Comparison of ENCODE assay signal across 11 cellular contexts in the genomic region with DNA sequence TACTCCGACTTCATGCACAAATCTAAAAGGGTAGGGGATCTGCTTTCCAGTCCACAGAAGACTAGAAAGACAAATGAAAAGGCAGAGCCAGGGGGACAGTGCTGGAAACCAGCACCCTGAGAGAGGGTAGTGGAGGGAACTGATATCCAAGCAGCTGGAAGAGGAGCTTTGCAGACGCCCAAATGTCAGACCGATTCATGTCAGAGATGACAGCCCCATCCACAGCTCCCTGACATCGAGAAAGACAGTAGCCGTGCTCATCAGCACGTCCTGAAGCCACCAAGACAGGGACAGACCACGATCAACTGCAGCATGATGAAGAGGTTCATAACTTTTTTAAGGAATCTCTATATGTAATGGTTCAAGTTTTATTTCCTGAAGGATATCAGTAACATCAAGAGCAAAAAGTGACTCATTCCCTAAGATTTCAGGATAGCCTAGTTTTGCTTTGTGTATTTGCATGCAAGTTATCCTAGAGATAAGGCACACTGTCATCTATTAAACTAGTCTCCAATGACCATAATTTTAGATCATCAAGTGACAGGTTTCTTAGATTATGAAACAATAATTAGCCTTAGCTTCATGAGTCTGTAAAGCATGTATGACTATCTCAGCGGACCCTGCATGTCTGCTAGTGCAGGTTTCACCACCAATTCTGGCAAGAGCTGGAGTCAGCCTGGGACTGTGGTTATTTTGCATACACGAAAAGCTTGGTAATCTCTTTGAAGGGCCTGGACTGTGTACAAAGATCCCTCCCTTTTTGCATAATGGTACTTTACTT. TPM values are rescaled to one million over a fixed set of nuclear protein-coding genes. Genes with fewer than 3 reads are reported as not detected.
DNase-seq lines count a peak whose midpoint lies in the region; ATAC-seq and TF ChIP-seq lines count a peak whose summit lies in the region.
"Had no signal": no experiment of that assay in that cellular context is flagged by ENCODE, and none has a peak within 500 bp of the region (broad histone marks: within the 10 kb centered on the region; RNA-seq: fewer than 3 reads in every experiment).

No MANE protein-coding gene starts in this region.

- no peaks in the 10 kb centered on the region for H3K9me2 ChIP-seq in SK-N-SH

- H3K36me3 ChIP-seq in ACC112 (ENCODE audit: insufficient read depth, low read length) (no peaks in the 10 kb centered on the region), SK-N-SH (replicated peaks in 1 of 2; ENCODE audit: control insufficient read depth in 1 of 2, insufficient read depth in 2 of 2, low read length in 1 of 2) (no peaks in the 10 kb centered on the region)
- H3K36me3 ChIP-seq: esophagus muscularis mucosa had no signal

- H3K9me3 ChIP-seq in SK-N-SH: no peaks in the 10 kb centered on the region
- H3K9me3 ChIP-seq: esophagus muscularis mucosa had no signal

- H3K27me3 ChIP-seq in ACC112 (ENCODE audit: insufficient read depth, low read length) (no peaks in the 10 kb centered on the region), SK-N-SH (ENCODE audit: insufficient read depth) (no peaks in the 10 kb centered on the region), foreskin keratinocyte (no peaks in the 10 kb centered on the region)
- H3K27me3 ChIP-seq: esophagus muscularis mucosa had no signal

- H3K4me3 ChIP-seq in ACC112 (ENCODE audit: low read depth, low read length) (peak overlapping the region; percentile 47), SK-N-SH (ENCODE audit: low read depth in 2 of 2, low read length in 1 of 2) (peak overlapping the region; percentile 24 to 30; a peak in 2 of 4 replicates)
- H3K4me3 ChIP-seq: esophagus muscularis mucosa had no signal

- peak overlapping the region; percentile 69 for H3K4me2 ChIP-seq in SK-N-SH

- H3K4me1 ChIP-seq in ACC112 (ENCODE audit: control insufficient read depth, insufficient read depth, low read length, unreplicated experiment): peaks cover 13% of the 10 kb centered on the region
- H3K4me1 ChIP-seq in SK-N-SH (ENCODE audit: control insufficient read depth in 1 of 2, insufficient read depth in 2 of 2, low read depth in 1 of 2, low read length in 1 of 2): peaks cover 0 to 11% of the 10 kb centered on the region in 2 experiments; a peak in 3 of 4 replicates
- peaks cover 10% of the 10 kb centered on the region for H3K4me1 ChIP-seq in foreskin keratinocyte
- H3K4me1 ChIP-seq: esophagus muscularis mucosa had no signal

- H2AFZ ChIP-seq in ACC112 (ENCODE audit: low read length, unreplicated experiment): peak overlapping the region; percentile 85
- H2AFZ ChIP-seq in SK-N-SH (ENCODE audit: low read depth): peak overlapping the region; percentile 73

- ATAC-seq in foreskin keratinocyte (peak; percentile 81), HG02870 (IDR thresholded peaks at IDR 0.05; ENCODE audit: unreplicated experiment) (no peak)
- ATAC-seq: activated T-cell treated with anti-CD3 and anti-CD28 coated beads, Interleukin-2, amount 50 U/mL, for 72 hours; natural killer cell had no signal

- peak overlapping the region; percentile 45; the same call in 1 of the 2 replicates for H3K9ac ChIP-seq in SK-N-SH

- CTCF ChIA-PET in SK-N-SH (lab: Yijun Ruan, JAX): interaction anchor here (0.8 to 1.2 kb wide), 2 partner anchors 12 to 172 kb away, joined by 3 read pairs; no protein-coding TSS in a partner anchor

- TF ChIP-seq CTCF in SK-N-SH (IDR thresholded peaks at IDR 0.05) (no peak), foreskin keratinocyte (conservative IDR thresholded peaks at IDR 0.05) (no peak)

- peak overlapping the region; percentile 77 for H3K27ac ChIP-seq in ACC112 (ENCODE audit: low read depth, low read length)
- peak overlapping the region; percentile 39 to 78; a peak in 3 of 4 replicates for H3K27ac ChIP-seq in SK-N-SH (ENCODE audit: low read depth in 2 of 2, low read length in 1 of 2)
- peak overlapping the region; percentile 32 for H3K27ac ChIP-seq in foreskin keratinocyte
- H3K27ac ChIP-seq: esophagus muscularis mucosa had no signal

- H3F3A ChIP-seq in SK-N-SH (replicated peaks; ENCODE audit: insufficient read depth): peaks cover 24% of the 10 kb centered on the region

- H4K20me1 ChIP-seq in SK-N-SH (ENCODE audit: insufficient read depth): no peaks in the 10 kb centered on the region

- no peaks in the 10 kb centered on the region for H3K79me2 ChIP-seq in ACC112 (ENCODE audit: control insufficient read depth, insufficient read depth, low read length, unreplicated experiment)
- H3K79me2 ChIP-seq in SK-N-SH (ENCODE audit: insufficient read depth): no peaks in the 10 kb centered on the region

- DNase-seq in HS-27A (ENCODE audit: low read depth) (peak; percentile 61), SK-N-SH (no peak), foreskin keratinocyte (peak; percentile 79 to 86), NCI-H446 (lab: John Stamatoyannopoulos, UW) (no peak), NCI-H2196 treated with DMSO at 0.1 percent for 48 hours (lab: John Stamatoyannopoulos, UW; ENCODE audit: unreplicated experiment) (no peak), dermis blood vessel endothelial cell (no peak)
- DNase-seq: activated T-cell treated with anti-CD3 and anti-CD28 coated beads, Interleukin-2, amount 50 U/mL, for 72 hours; natural killer cell had no signal

- no peak for TF ChIP-seq RAD21 in SK-N-SH (IDR thresholded peaks at IDR 0.05; ENCODE audit: low read length)

- peak in 1 of 2 experiments; percentile 80; a peak in 2 of 4 replicates for TF ChIP-seq EP300 in SK-N-SH (IDR thresholded peaks at IDR 0.05; ENCODE audit: borderline replicate concordance in 1 of 2, low read depth in 1 of 2, low read length in 1 of 2)

- 45% methylated on average over 9 of the region's 9 CpGs for WGBS in SK-N-SH (ENCODE audit: low lambda C conversion rate)

- POLR2A ChIA-PET in SK-N-SH (lab: Yijun Ruan, JAX): no interaction called here

TF ChIP-seq in SK-N-SH, 30 proteins besides CTCF, POLR2A, EP300 and RAD21:
- peak; percentile 79; the same call in 1 of the 2 replicates for TF ChIP-seq TCF12 (IDR thresholded peaks at IDR 0.05)
- TF ChIP-seq RXRA (IDR thresholded peaks at IDR 0.05; ENCODE audit: borderline replicate concordance, low read depth): peak; percentile 72; the same call in 1 of the 2 replicates
- TF ChIP-seq NRF1 (IDR thresholded peaks at IDR 0.05; ENCODE audit: low read depth, low read length): no peak
- TF ChIP-seq, protein P1, sequence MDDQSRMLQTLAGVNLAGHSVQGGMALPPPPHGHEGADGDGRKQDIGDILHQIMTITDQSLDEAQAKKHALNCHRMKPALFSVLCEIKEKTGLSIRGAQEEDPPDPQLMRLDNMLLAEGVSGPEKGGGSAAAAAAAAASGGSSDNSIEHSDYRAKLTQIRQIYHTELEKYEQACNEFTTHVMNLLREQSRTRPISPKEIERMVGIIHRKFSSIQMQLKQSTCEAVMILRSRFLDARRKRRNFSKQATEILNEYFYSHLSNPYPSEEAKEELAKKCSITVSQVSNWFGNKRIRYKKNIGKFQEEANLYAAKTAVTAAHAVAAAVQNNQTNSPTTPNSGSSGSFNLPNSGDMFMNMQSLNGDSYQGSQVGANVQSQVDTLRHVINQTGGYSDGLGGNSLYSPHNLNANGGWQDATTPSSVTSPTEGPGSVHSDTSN (IDR thresholded peaks at IDR 0.05): peak; percentile 67
- TF ChIP-seq, protein P2, sequence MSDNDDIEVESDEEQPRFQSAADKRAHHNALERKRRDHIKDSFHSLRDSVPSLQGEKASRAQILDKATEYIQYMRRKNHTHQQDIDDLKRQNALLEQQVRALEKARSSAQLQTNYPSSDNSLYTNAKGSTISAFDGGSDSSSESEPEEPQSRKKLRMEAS (IDR thresholded peaks at IDR 0.05; ENCODE audit: low read depth): peak; percentile 39
- TF ChIP-seq JUND (IDR thresholded peaks at IDR 0.05): peak; percentile 92
- TF ChIP-seq TAF1 (IDR thresholded peaks at IDR 0.05; ENCODE audit: borderline replicate concordance, low read depth, low read length): no peak
- TF ChIP-seq FOSL2 (IDR thresholded peaks at IDR 0.05; ENCODE audit: borderline replicate concordance, low read depth): peak; percentile 87
- TF ChIP-seq NFIC (IDR thresholded peaks at IDR 0.05; ENCODE audit: borderline replicate concordance): peak; percentile 48
- no peak for TF ChIP-seq FOXJ3 (CRISPR knock-in tag; IDR thresholded peaks at IDR 0.05)
- TF ChIP-seq, protein P3, sequence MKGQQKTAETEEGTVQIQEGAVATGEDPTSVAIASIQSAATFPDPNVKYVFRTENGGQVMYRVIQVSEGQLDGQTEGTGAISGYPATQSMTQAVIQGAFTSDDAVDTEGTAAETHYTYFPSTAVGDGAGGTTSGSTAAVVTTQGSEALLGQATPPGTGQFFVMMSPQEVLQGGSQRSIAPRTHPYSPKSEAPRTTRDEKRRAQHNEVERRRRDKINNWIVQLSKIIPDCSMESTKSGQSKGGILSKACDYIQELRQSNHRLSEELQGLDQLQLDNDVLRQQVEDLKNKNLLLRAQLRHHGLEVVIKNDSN (IDR thresholded peaks at IDR 0.05; ENCODE audit: borderline replicate concordance, low read depth): no peak
- TF ChIP-seq ELF1 (IDR thresholded peaks at IDR 0.05): peak; percentile 50; the same call in 1 of the 2 replicates
- 0 out of 2 replicates have a peak, but pooled peaks have one; percentile 14 for TF ChIP-seq MEF2A (IDR thresholded peaks at IDR 0.05; ENCODE audit: borderline replicate concordance, low read depth)
- no peak; the same call in 1 of the 2 replicates for TF ChIP-seq FOXM1 (IDR thresholded peaks at IDR 0.05; ENCODE audit: low read depth)
- TF ChIP-seq POLR2AphosphoS5 (IDR thresholded peaks at IDR 0.05; ENCODE audit: low read depth, low read length): no peak
- TF ChIP-seq YY1 (IDR thresholded peaks at IDR 0.05; ENCODE audit: low read depth): 0 out of 2 replicates have a peak, but pooled peaks have one; percentile 20
- no peak for TF ChIP-seq SMC3 (IDR thresholded peaks at IDR 0.05; ENCODE audit: low read depth, low read length)
TF ChIP-seq in SK-N-SH: peak in this region for 10.

RNA-seq across cellular contexts. Expression of a gene that starts 43.0 kb away (rescaled TPM):
- polyA plus RNA-seq in SK-N-SH (2012; rRNA removed) (2.3 and 4.0 TPM in 2 replicates), foreskin keratinocyte (3.4 and 5.9 TPM in 2 replicates)
- 2.6 and 3.0 TPM in 2 replicates for polyA plus RNA-seq in SK-N-SH (2012; cell fraction: cytosol; rRNA removed)
- polyA plus RNA-seq in SK-N-SH (2012; cell fraction: nucleus; rRNA removed): 6.7 and 8.0 TPM in 2 replicates
- total RNA-seq in foreskin keratinocyte (10.1 and 19.6 TPM in 2 replicates), dermis blood vessel endothelial cell (1.4 and 9.5 TPM in 2 replicates)

Comparison
In these comparisons a context has a peak if more than half of its experiments do, and no peak if none do; other contexts are left out.
1. DNase-seq: peak in HS-27A (single experiment) and foreskin keratinocyte (2 of 2); none in SK-N-SH (single experiment), NCI-H446 (0 of 2), NCI-H2196 treated with DMSO at 0.1 percent for 48 hours (single experiment) and dermis blood vessel endothelial cell (single experiment).
2. Peak in every context shown above with its lines, with median percentiles within 50 percentile points of each other: H3K27ac ChIP-seq.